Comparison of ENCODE assay signal across 11 cellular contexts in the genomic region with DNA sequence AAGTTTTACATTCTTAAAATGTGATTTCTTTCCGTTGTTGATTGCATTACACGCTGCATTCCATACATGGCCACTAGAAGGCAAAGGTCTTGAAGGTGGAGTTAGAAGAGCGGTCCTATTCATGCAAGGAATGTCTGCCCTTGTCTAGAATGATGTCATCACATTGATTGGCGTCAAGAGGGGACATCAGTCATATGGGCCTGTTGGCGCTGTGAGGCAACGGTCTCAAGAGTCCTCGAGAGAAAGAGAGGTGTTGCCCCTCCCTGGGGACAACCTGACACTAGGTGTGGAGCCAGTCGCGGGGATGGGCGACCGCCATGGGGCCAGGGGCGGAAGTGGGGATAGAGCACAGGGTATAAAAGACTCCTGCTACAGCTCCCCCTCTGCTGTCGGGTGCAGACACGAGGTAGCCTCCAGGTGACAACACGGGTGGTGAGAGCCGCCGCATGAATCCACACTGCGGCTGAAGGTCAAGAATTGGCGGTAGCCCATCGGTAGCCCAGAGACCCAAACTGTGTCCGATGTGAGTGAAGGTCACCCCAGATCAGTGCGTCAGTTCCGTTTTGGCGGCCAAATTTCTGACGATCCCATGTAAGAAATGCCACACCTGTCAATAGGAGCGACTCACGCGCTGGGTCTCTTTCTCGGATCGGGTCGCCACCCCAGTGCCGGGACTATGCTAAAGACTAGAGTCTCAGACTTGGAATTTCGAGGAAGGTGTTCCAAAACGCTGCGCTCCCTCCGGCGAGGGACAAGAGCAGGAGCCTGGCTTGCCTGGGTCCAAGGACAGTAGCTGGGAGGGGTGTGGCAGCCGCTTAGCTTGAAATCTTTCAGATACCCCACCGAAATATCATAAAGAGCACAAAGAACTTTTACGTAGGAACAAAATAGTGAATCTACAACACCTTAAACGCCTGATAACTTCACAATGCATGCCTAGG.
DNase-seq lines count a peak whose midpoint lies in the region; ATAC-seq and TF ChIP-seq lines count a peak whose summit lies in the region.
"Had no signal": no experiment of that assay in that cellular context is flagged by ENCODE, and none has a peak within 500 bp of the region (broad histone marks: within the 10 kb centered on the region; RNA-seq: fewer than 3 reads in every experiment).

No MANE protein-coding gene starts in this region.

- no peaks in the 10 kb centered on the region for H3K9me3 ChIP-seq in Caco-2
- H3K9me3 ChIP-seq in adrenal gland (replicated peaks in 1 of 3): no peaks in the 10 kb centered on the region

- no peaks in the 10 kb centered on the region for H3K36me3 ChIP-seq in Caco-2 (ENCODE audit: control insufficient read depth, insufficient read depth, low read length)
- no peaks in the 10 kb centered on the region for H3K36me3 ChIP-seq in adrenal gland (replicated peaks in 1 of 2)
- H3K36me3 ChIP-seq: brain microvascular endothelial cell had no signal

- POLR2A ChIA-PET in Caco-2 (lab: Charles Lee): no interaction called here

- intact Hi-C loops in Caco-2 (cut with micrococcal nuclease; ENCODE audit: unreplicated experiment): no loop called here
- intact Hi-C loops in adrenal gland (cut with DNase I): no loop called here
- intact Hi-C loops in left colon (cut with DNase I, micrococcal nuclease): no loop called here

- DNase-seq in Caco-2 (peak in 1 of 2 experiments; percentile 45), GM13976 (ENCODE audit: low spot score) (no peak), iPS-NIHi7 (ENCODE audit: extremely low spot score) (peak; percentile 18), NCI-H1048 (lab: John Stamatoyannopoulos, UW) (no peak), adrenal gland (no peak), SHP77 (lab: John Stamatoyannopoulos, UW) (no peak), left colon (no peak)
- DNase-seq: brain microvascular endothelial cell; CD4-positive, CD25-positive, alpha-beta regulatory T cell; NCI-H1092 had no signal

- H3K27ac Mint-ChIP-seq in Caco-2 (ENCODE audit: unreplicated experiment): peak overlapping the region; percentile 34
- no peak overlapping the region for H3K27ac Mint-ChIP-seq in activated naive CD8-positive, alpha-beta T cell
- H3K27ac Mint-ChIP-seq: CD4-positive, CD25-positive, alpha-beta regulatory T cell had no signal

- ATAC-seq in left colon: no peak

- no peaks in the 10 kb centered on the region for H3K4me1 Mint-ChIP-seq in Caco-2 (ENCODE audit: low read depth, unreplicated experiment)
- peaks cover 9% of the 10 kb centered on the region for H3K4me1 Mint-ChIP-seq in activated naive CD8-positive, alpha-beta T cell (ENCODE audit: low read depth)

- H3K36me3 Mint-ChIP-seq in Caco-2 (ENCODE audit: insufficient read depth, unreplicated experiment): peaks cover 12% of the 10 kb centered on the region
- peaks cover 3% of the 10 kb centered on the region for H3K36me3 Mint-ChIP-seq in activated naive CD8-positive, alpha-beta T cell
- H3K36me3 Mint-ChIP-seq: CD4-positive, CD25-positive, alpha-beta regulatory T cell had no signal

- no peaks in the 10 kb centered on the region for H3K27me3 ChIP-seq in Caco-2 (replicated peaks; ENCODE audit: control insufficient read depth, insufficient read depth, low read length)
- peaks cover 69% of the 10 kb centered on the region for H3K27me3 ChIP-seq in adrenal gland

- H3K4me1 ChIP-seq in Caco-2 (peaks cover 33% of the 10 kb centered on the region), adrenal gland (replicated peaks in 1 of 2) (no peaks in the 10 kb centered on the region)

- no peaks in the 10 kb centered on the region for H3K27me3 Mint-ChIP-seq in Caco-2 (ENCODE audit: insufficient read depth, unreplicated experiment)
- peaks cover 59% of the 10 kb centered on the region for H3K27me3 Mint-ChIP-seq in activated naive CD8-positive, alpha-beta T cell

- peaks cover 9% of the 10 kb centered on the region for H3K9me3 Mint-ChIP-seq in Caco-2 (ENCODE audit: unreplicated experiment)
- H3K9me3 Mint-ChIP-seq in activated naive CD8-positive, alpha-beta T cell (ENCODE audit: low read depth): peaks cover 3% of the 10 kb centered on the region

- no peak overlapping the region for H3K27ac ChIP-seq in adrenal gland
- H3K27ac ChIP-seq: brain microvascular endothelial cell had no signal

- in situ Hi-C loops in GM13976 (cut with MboI; ENCODE audit: low sequenced_read_pairs, unreplicated experiment): no loop called here

- whole genome bisulfite sequencing in adrenal gland, 4 donors: 5 to 7% (median 5%) methylated on average over 29 to 41 of the region's 41 CpGs

- TF ChIP-seq CTCF in Caco-2 (IDR thresholded peaks at IDR 0.05; ENCODE audit: insufficient read depth in 1 of 2, low read depth in 1 of 2, low read length in 1 of 2, severe bottlenecking in 1 of 2, unreplicated experiment in 1 of 2) (no peak), GM13976 (IDR thresholded peaks at IDR 0.05; ENCODE audit: borderline replicate concordance, control extremely low read depth, extremely low read depth, insufficient read depth, missing control alignments) (peak; percentile 5), adrenal gland (IDR thresholded peaks at IDR 0.05) (no peak)

- CTCF ChIA-PET in Caco-2 (lab: Charles Lee): interaction anchor here (0.6 kb wide), 1 partner anchor 10 kb away, joined by 3 read pairs; no protein-coding TSS in a partner anchor

- H3K4me3 Mint-ChIP-seq in Caco-2 (ENCODE audit: unreplicated experiment): peak overlapping the region; percentile 40
- peak overlapping the region; percentile 19 for H3K4me3 Mint-ChIP-seq in activated naive CD8-positive, alpha-beta T cell
- H3K4me3 Mint-ChIP-seq: CD4-positive, CD25-positive, alpha-beta regulatory T cell had no signal

- H3K4me3 ChIP-seq in Caco-2 (ENCODE audit: low read depth, low read length) (no peak overlapping the region), adrenal gland (no peak overlapping the region)

- no peak for TF ChIP-seq POLR2A in adrenal gland (IDR thresholded peaks at IDR 0.05)

- no TSS peak for BruUV-seq in Caco-2 (replicated peaks; lab: Mats Ljungman, UMichigan)
